In the genomic region with DNA sequence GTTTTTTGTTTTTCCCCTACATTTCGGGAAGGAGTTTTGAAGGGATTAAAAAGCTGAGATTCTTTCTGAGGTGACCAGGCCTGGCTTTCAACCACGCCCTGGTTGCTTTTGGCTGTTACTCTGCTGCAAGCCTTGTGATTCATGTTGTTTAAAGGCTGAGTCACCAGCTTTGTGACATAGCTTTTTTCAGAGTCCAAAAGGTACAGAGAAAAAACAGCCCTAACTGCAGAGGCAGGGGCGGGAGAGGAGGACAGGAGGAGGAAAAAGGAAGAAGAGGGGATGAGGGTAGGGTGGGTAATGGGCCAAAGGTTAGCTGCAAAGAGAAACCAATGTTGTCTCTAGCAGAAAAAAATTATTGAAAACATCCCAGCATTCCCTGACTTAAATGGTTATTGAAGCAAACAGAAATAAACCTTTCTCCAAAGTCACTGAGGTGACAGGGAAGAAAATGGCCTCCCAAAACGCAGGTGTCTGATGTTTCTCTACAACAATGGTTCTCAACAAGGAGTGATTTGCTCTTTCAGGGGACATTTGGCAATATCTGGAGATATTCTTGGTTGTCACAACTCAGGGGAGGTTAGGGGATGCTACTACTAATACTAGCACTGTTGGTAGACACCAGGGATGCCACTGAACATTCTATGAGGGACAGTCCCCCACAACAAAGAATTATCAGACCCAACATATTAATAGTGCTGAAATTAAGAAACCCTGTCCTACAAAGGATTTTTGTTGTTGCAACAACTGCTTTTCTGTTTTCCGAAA, we compare ENCODE assay signal across 8 cellular contexts. TPM values are rescaled to one million over a fixed set of nuclear protein-coding genes. Genes with fewer than 3 reads are reported as not detected.
A peak's percentile ranks its signal among the peaks of the same experiment; 100 is the strongest.
DNase-seq lines count a peak whose midpoint lies in the region; ATAC-seq lines count a peak whose summit lies in the region.

No MANE protein-coding gene starts in this region.

- H3K4ac ChIP-seq in trophoblast cell (ENCODE audit: low read depth, low read length): peak overlapping the region; percentile 22

- peak overlapping the region; percentile 53 for H4K91ac ChIP-seq in trophoblast cell (ENCODE audit: low read depth, low read length)

- peak overlapping the region; percentile 100 for H3K27ac Mint-ChIP-seq in activated T-helper 17 cell treated with anti-CD3 and anti-CD28 coated beads, Interleukin-2, amount 50 U/mL, for 72 hours

- H2BK12ac ChIP-seq in trophoblast cell (ENCODE audit: low read length): peak overlapping the region; percentile 33

- no peaks in the 10 kb centered on the region for H3K9me3 ChIP-seq in trophoblast cell (ENCODE audit: insufficient read depth, low read depth, low read length)

- H4K12ac ChIP-seq in trophoblast cell (ENCODE audit: low read depth, low read length): no peak overlapping the region

- H2AFZ ChIP-seq in trophoblast cell (ENCODE audit: insufficient read depth, low read length, poor library complexity): no peak overlapping the region

- peak overlapping the region; percentile 45 for H3K14ac ChIP-seq in trophoblast cell (ENCODE audit: low read length)

- H3K36me3 ChIP-seq in trophoblast cell (ENCODE audit: control insufficient read depth in 1 of 2, insufficient read depth in 2 of 2, low read length in 2 of 2): peaks cover 13 to 14% of the 10 kb centered on the region in 2 experiments

- no CpG with 5 or more reads among the region's 5 CpGs for WGBS in trophoblast cell (ENCODE audit: extremely low coverage, insufficient coverage, insufficient read length)

- no peak overlapping the region for H3K18ac ChIP-seq in trophoblast cell (ENCODE audit: low read length)

- H3K27me3 ChIP-seq in trophoblast cell (ENCODE audit: insufficient read depth, low read length): no peaks in the 10 kb centered on the region

- peak overlapping the region; percentile 96 for H3K4me3 Mint-ChIP-seq in activated T-helper 17 cell treated with anti-CD3 and anti-CD28 coated beads, Interleukin-2, amount 50 U/mL, for 72 hours

- no peaks in the 10 kb centered on the region for H3K27me3 Mint-ChIP-seq in activated T-helper 17 cell treated with anti-CD3 and anti-CD28 coated beads, Interleukin-2, amount 50 U/mL, for 72 hours

- H3K79me1 ChIP-seq in trophoblast cell (ENCODE audit: low read length): peaks cover 36% of the 10 kb centered on the region

- peak overlapping the region; percentile 99 for H3K27ac ChIP-seq in trophoblast cell (ENCODE audit: low read depth, low read length)

- H4K8ac ChIP-seq in trophoblast cell (ENCODE audit: low read depth, low read length): no peak overlapping the region

- DNase-seq in activated naive CD4-positive, alpha-beta T cell treated with Interleukin-2 at 50 U/mL for 16 hours: peak; percentile 59
- DNase-seq in activated naive CD4-positive, alpha-beta T cell (lab: John Stamatoyannopoulos, UW): no peak
- peak; percentile 85 for DNase-seq in globus pallidus (ENCODE audit: low spot score)
- DNase-seq in trophoblast cell: peak; percentile 81 to 91
- no peak for DNase-seq in T-helper 9 cell

- H3K23ac ChIP-seq in trophoblast cell (ENCODE audit: low read length): no peak overlapping the region

- H2BK120ac ChIP-seq in trophoblast cell (ENCODE audit: insufficient read depth, low read length, poor library complexity): peak overlapping the region; percentile 62

- H2AK5ac ChIP-seq in trophoblast cell (ENCODE audit: low read length): no peak overlapping the region

- no peaks in the 10 kb centered on the region for H3K9me3 Mint-ChIP-seq in activated T-helper 17 cell treated with anti-CD3 and anti-CD28 coated beads, Interleukin-2, amount 50 U/mL, for 72 hours

- H3K4me2 ChIP-seq in trophoblast cell (ENCODE audit: low read length): peak overlapping the region; percentile 62

- peaks cover 14% of the 10 kb centered on the region for H3K79me2 ChIP-seq in trophoblast cell (ENCODE audit: control insufficient read depth, insufficient read depth, low read length, poor library complexity)

- peaks cover 89% of the 10 kb centered on the region for H3K36me3 Mint-ChIP-seq in activated T-helper 17 cell treated with anti-CD3 and anti-CD28 coated beads, Interleukin-2, amount 50 U/mL, for 72 hours (ENCODE audit: low read depth)

- H3K4me1 ChIP-seq in trophoblast cell (ENCODE audit: control insufficient read depth in 1 of 2, insufficient read depth in 2 of 2, low read length in 2 of 2): peaks cover 9 to 24% of the 10 kb centered on the region in 2 experiments

- H3K4me1 Mint-ChIP-seq in activated T-helper 17 cell treated with anti-CD3 and anti-CD28 coated beads, Interleukin-2, amount 50 U/mL, for 72 hours: peaks cover 53% of the 10 kb centered on the region

- ATAC-seq in activated T-helper 17 cell treated with anti-CD3 and anti-CD28 coated beads, Interleukin-2, amount 50 U/mL, for 72 hours (replicated peaks): peak; percentile 13
- ATAC-seq in GM19351 (IDR thresholded peaks at IDR 0.05; ENCODE audit: unreplicated experiment) (no peak), HG03280 (IDR thresholded peaks at IDR 0.05; ENCODE audit: unreplicated experiment) (no peak)

- H3K4me3 ChIP-seq in trophoblast cell (ENCODE audit: low read depth, low read length): no peak overlapping the region

- H3K9ac ChIP-seq in trophoblast cell (ENCODE audit: low read length): no peak overlapping the region

- peak overlapping the region; percentile 80 for H2BK5ac ChIP-seq in trophoblast cell (ENCODE audit: low read depth, low read length, poor library complexity)

RNA-seq across cellular contexts. Expression of a gene that starts 2.1 kb away (rescaled TPM):
- 1,000 to 10,000 TPM in 1 of 2 donors, 100 to 1,000 TPM in 1; 955 to 1,030 TPM for total RNA-seq in activated T-helper 17 cell treated with anti-CD3 and anti-CD28 coated beads, Interleukin-2, amount 50 U/mL, for 72 hours
- polyA plus RNA-seq in trophoblast cell (2013): 1,300 and 1,363 TPM in 2 replicates

RNA-seq across cellular contexts. Expression of a gene that starts 52.9 kb away (rescaled TPM):
- 10 to 100 TPM; 17.9 to 20.9 TPM for total RNA-seq in activated T-helper 17 cell treated with anti-CD3 and anti-CD28 coated beads, Interleukin-2, amount 50 U/mL, for 72 hours
- 102 and 105 TPM in 2 replicates for polyA plus RNA-seq in trophoblast cell (2013)

Comparison
In these comparisons a context has a peak if more than half of its experiments do, and no peak if none do; other contexts are left out.
1. DNase-seq: peak in activated naive CD4-positive, alpha-beta T cell treated with Interleukin-2 at 50 U/mL for 16 hours (single experiment), globus pallidus (single experiment) and trophoblast cell (2 of 2); none in activated naive CD4-positive, alpha-beta T cell (0 of 4) and T-helper 9 cell (single experiment).